Comparison of ENCODE assay signal across 1 cellular context in the genomic region with DNA sequence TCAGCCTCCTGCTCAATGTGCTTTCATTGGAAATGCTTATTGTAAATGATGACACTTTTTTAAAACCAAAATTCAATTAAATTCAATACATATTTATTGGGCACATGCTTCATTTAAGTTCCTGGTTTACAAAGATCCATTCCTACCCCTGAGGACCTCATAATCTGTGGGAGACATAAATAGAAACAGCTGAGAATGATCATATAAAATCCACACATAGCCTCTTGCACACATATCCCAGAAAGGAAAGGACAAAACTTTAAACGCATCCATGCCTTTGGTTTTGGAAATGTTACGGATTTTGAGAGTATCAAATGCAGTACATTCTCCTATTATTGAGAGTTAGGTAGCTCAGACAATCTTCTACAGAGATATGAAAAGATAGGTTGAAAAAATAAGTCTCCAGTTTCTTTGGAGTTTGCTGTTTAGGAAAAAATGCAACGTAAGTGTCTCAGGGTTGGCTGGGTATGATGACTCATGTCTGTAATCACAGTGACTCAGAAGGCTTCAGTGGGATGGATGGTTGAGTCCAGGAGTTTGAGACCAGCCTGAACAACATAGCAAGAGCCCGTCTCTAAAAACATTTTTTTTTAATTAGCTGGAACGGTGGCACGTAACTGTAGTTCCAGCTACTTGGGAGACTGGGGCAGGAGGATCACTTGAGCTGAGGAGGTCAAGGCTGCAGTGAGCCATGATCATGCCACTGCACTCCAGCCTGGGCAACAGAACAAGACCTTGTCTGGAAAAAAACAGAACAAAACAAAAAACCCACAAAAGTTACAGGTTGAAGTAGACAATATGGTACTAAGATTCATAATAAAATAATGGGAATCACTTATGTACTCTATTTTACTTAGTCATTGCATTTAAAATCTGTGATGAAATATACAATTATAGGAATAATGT.
TF ChIP-seq lines count a peak whose summit lies in the region.

No MANE protein-coding gene starts in this region.

TF ChIP-seq in K562, 482 proteins besides CTCF, POLR2A, EP300 and RAD21 (continued from another document and continues in another):
- TF ChIP-seq, protein P1, sequence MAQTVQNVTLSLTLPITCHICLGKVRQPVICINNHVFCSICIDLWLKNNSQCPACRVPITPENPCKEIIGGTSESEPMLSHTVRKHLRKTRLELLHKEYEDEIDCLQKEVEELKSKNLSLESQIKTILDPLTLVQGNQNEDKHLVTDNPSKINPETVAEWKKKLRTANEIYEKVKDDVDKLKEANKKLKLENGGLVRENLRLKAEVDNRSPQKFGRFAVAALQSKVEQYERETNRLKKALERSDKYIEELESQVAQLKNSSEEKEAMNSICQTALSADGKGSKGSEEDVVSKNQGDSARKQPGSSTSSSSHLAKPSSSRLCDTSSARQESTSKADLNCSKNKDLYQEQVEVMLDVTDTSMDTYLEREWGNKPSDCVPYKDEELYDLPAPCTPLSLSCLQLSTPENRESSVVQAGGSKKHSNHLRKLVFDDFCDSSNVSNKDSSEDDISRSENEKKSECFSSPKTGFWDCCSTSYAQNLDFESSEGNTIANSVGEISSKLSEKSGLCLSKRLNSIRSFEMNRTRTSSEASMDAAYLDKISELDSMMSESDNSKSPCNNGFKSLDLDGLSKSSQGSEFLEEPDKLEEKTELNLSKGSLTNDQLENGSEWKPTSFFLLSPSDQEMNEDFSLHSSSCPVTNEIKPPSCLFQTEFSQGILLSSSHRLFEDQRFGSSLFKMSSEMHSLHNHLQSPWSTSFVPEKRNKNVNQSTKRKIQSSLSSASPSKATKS (CRISPR knock-in tag; IDR thresholded peaks at IDR 0.05), result no peak
- TF ChIP-seq SAFB2 (IDR thresholded peaks at IDR 0.05; ENCODE audit: borderline replicate concordance, low read depth, low read length, severe bottlenecking) (no peak), THRAP3 (IDR thresholded peaks at IDR 0.05; ENCODE audit: borderline replicate concordance) (no peak), ZNF121 (CRISPR knock-in tag; conservative IDR thresholded peaks at IDR 0.05) (0 out of 2 replicates have a peak, but pooled peaks have one; percentile 31), BACH1 (tag; IDR thresholded peaks at IDR 0.05) (peak; percentile 96), EHMT2 (IDR thresholded peaks at IDR 0.05) (peak; percentile 68), ZNF668 (CRISPR knock-in tag; IDR thresholded peaks at IDR 0.05) (no peak), ZNF699 (CRISPR knock-in tag; IDR thresholded peaks at IDR 0.05; ENCODE audit: insufficient replicate concordance) (no peak), ARID1B (IDR thresholded peaks at IDR 0.05) (peak; percentile 89), ZNF785 (CRISPR knock-in tag; IDR thresholded peaks at IDR 0.05) (no peak), ATF1 (CRISPR knock-in tag; IDR thresholded peaks at IDR 0.05) (no peak), ATF1 (tag; IDR thresholded peaks at IDR 0.05) (peak; percentile 79), ARNT (IDR thresholded peaks at IDR 0.05) (peak in 1 of 2 experiments; percentile 77; a peak in 1 of 4 replicates), ZKSCAN1 (IDR thresholded peaks at IDR 0.05; ENCODE audit: low read depth, low read length) (no peak), CTBP1 (IDR thresholded peaks at IDR 0.05; ENCODE audit: borderline replicate concordance) (peak; percentile 30; the same call in 1 of the 2 replicates), ERF (CRISPR knock-in tag; IDR thresholded peaks at IDR 0.05) (no peak), RCOR1 (IDR thresholded peaks at IDR 0.05; ENCODE audit: borderline replicate concordance in 1 of 2, low read depth in 2 of 2, low read length in 2 of 2) (peak in 1 of 2 experiments; percentile 69; a peak in 2 of 4 replicates), CXXC5 (CRISPR knock-in tag; IDR thresholded peaks at IDR 0.05) (0 out of 2 replicates have a peak, but pooled peaks have one; percentile 22), C11orf30 (IDR thresholded peaks at IDR 0.05; ENCODE audit: low read depth) (peak; percentile 97), CREM (IDR thresholded peaks at IDR 0.05; ENCODE audit: low read depth) (peak; percentile 58), MAFF (IDR thresholded peaks at IDR 0.05; ENCODE audit: low read length) (peak; percentile 89)
- TF ChIP-seq, protein P2, sequence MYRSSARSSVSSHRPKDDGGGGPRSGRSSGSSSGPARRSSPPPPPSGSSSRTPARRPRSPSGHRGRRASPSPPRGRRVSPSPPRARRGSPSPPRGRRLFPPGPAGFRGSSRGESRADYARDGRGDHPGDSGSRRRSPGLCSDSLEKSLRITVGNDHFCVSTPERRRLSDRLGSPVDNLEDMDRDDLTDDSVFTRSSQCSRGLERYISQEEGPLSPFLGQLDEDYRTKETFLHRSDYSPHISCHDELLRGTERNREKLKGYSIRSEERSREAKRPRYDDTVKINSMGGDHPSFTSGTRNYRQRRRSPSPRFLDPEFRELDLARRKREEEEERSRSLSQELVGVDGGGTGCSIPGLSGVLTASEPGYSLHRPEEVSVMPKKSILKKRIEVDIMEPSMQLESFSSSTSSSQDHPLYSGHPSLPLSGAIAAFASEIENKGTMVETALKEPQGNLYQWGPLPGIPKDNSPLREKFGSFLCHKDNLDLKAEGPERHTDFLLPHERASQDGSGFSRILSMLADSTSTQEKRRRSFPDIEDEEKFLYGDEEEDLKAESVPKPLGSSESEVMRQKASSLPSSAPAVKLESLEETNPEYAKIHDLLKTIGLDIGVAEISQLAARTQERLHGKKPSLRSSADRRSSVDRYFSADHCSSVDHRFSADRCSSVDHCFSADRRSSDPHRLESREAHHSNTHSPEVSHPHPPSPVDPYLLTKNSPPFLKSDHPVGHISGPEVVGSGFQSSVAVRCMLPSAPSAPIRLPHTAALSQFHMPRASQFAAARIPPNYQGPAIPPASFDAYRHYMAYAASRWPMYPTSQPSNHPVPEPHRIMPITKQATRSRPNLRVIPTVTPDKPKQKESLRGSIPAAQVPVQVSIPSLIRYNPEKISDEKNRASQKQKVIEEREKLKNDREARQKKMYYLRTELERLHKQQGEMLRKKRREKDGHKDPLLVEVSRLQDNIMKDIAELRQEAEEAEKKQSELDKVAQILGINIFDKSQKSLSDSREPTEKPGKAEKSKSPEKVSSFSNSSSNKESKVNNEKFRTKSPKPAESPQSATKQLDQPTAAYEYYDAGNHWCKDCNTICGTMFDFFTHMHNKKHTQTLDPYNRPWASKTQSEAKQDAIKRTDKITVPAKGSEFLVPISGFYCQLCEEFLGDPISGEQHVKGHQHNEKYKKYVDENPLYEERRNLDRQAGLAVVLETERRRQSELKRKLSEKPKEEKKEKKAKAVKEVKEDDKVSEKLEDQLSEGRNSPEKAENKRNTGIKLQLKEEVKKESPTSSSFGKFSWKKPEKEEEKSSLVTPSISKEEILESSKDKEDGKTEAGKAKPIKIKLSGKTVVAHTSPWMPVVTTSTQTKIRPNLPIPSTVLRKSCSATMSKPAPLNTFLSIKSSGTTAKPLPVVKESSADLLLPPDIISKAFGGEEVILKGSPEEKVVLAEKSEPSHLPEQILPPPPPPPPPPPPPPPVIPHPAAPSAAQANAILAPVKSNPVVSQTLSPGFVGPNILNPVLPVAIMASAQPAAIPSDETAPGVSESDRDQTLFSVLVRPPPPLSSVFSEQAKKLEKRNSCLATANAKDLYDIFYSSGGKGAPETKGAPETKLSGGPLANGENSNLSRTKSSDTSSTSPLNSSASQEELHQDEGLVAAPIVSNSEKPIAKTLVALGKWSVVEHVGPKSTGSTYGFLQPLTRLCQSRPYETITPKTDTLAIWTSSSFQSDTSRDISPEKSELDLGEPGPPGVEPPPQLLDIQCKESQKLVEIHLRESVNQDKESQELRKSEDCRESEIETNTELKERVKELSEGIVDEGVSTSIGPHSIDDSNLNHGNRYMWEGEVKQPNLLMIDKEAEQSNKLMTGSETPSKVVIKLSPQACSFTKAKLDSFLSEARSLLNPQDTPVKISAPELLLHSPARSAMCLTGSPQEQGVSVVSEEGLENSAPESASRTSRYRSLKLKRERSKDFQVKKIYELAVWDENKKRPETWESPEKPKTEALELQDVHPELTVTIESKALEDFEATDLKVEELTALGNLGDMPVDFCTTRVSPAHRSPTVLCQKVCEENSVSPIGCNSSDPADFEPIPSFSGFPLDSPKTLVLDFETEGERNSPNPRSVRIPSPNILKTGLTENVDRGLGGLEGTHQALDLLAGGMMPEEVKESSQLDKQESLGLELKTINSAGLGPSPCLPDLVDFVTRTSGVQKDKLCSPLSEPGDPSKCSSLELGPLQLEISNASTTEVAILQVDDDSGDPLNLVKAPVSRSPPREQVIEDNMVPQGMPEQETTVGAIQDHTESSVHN (IDR thresholded peaks at IDR 0.05; ENCODE audit: borderline replicate concordance in 1 of 2, low read depth in 1 of 2), result peak in 1 of 2 experiments; percentile 39; a peak in 2 of 4 replicates
- TF ChIP-seq, protein P3, sequence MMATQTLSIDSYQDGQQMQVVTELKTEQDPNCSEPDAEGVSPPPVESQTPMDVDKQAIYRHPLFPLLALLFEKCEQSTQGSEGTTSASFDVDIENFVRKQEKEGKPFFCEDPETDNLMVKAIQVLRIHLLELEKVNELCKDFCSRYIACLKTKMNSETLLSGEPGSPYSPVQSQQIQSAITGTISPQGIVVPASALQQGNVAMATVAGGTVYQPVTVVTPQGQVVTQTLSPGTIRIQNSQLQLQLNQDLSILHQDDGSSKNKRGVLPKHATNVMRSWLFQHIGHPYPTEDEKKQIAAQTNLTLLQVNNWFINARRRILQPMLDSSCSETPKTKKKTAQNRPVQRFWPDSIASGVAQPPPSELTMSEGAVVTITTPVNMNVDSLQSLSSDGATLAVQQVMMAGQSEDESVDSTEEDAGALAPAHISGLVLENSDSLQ (IDR thresholded peaks at IDR 0.05), result 0 out of 2 replicates have a peak, but pooled peaks have one; percentile 18
- TF ChIP-seq, protein P4, sequence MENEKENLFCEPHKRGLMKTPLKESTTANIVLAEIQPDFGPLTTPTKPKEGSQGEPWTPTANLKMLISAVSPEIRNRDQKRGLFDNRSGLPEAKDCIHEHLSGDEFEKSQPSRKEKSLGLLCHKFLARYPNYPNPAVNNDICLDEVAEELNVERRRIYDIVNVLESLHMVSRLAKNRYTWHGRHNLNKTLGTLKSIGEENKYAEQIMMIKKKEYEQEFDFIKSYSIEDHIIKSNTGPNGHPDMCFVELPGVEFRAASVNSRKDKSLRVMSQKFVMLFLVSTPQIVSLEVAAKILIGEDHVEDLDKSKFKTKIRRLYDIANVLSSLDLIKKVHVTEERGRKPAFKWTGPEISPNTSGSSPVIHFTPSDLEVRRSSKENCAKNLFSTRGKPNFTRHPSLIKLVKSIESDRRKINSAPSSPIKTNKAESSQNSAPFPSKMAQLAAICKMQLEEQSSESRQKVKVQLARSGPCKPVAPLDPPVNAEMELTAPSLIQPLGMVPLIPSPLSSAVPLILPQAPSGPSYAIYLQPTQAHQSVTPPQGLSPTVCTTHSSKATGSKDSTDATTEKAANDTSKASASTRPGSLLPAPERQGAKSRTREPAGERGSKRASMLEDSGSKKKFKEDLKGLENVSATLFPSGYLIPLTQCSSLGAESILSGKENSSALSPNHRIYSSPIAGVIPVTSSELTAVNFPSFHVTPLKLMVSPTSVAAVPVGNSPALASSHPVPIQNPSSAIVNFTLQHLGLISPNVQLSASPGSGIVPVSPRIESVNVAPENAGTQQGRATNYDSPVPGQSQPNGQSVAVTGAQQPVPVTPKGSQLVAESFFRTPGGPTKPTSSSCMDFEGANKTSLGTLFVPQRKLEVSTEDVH (IDR thresholded peaks at IDR 0.05; ENCODE audit: low read depth, partially characterized antibody), result peak; percentile 52
- TF ChIP-seq, protein P5, sequence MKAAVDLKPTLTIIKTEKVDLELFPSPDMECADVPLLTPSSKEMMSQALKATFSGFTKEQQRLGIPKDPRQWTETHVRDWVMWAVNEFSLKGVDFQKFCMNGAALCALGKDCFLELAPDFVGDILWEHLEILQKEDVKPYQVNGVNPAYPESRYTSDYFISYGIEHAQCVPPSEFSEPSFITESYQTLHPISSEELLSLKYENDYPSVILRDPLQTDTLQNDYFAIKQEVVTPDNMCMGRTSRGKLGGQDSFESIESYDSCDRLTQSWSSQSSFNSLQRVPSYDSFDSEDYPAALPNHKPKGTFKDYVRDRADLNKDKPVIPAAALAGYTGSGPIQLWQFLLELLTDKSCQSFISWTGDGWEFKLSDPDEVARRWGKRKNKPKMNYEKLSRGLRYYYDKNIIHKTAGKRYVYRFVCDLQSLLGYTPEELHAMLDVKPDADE (conservative IDR thresholded peaks at IDR 0.05; ENCODE audit: control insufficient read depth, low read depth, low read length), result no peak
- TF ChIP-seq, protein P6, sequence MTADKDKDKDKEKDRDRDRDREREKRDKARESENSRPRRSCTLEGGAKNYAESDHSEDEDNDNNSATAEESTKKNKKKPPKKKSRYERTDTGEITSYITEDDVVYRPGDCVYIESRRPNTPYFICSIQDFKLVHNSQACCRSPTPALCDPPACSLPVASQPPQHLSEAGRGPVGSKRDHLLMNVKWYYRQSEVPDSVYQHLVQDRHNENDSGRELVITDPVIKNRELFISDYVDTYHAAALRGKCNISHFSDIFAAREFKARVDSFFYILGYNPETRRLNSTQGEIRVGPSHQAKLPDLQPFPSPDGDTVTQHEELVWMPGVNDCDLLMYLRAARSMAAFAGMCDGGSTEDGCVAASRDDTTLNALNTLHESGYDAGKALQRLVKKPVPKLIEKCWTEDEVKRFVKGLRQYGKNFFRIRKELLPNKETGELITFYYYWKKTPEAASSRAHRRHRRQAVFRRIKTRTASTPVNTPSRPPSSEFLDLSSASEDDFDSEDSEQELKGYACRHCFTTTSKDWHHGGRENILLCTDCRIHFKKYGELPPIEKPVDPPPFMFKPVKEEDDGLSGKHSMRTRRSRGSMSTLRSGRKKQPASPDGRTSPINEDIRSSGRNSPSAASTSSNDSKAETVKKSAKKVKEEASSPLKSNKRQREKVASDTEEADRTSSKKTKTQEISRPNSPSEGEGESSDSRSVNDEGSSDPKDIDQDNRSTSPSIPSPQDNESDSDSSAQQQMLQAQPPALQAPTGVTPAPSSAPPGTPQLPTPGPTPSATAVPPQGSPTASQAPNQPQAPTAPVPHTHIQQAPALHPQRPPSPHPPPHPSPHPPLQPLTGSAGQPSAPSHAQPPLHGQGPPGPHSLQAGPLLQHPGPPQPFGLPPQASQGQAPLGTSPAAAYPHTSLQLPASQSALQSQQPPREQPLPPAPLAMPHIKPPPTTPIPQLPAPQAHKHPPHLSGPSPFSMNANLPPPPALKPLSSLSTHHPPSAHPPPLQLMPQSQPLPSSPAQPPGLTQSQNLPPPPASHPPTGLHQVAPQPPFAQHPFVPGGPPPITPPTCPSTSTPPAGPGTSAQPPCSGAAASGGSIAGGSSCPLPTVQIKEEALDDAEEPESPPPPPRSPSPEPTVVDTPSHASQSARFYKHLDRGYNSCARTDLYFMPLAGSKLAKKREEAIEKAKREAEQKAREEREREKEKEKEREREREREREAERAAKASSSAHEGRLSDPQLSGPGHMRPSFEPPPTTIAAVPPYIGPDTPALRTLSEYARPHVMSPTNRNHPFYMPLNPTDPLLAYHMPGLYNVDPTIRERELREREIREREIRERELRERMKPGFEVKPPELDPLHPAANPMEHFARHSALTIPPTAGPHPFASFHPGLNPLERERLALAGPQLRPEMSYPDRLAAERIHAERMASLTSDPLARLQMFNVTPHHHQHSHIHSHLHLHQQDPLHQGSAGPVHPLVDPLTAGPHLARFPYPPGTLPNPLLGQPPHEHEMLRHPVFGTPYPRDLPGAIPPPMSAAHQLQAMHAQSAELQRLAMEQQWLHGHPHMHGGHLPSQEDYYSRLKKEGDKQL (CRISPR knock-in tag; IDR thresholded peaks at IDR 0.05; ENCODE audit: borderline replicate concordance), result no peak
